8 cellular contexts compared by ENCODE assay signal in the genomic region with DNA sequence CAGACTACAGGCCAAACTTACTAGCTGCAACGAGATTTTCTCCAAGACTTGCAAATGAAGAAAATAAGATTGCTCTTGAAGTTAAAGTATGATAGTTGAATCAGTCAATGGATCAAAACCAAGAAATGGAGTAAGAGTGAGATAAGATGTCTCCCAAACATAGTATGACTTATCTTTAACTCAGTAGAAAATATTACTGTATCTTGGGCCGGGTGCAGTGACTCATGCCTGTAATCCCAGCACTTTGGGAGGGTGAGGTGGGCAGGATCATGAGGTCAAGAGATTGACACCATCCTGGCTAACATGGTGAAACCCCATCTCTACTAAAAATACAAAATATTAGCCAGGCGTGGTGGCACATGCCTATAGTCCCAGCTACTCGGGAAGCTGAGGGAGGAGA.
A peak's percentile ranks its signal among the peaks of the same experiment; 100 is the strongest.
DNase-seq lines count a peak whose midpoint lies in the region; ATAC-seq, FAIRE-seq and TF ChIP-seq lines count a peak whose summit lies in the region.
"Not testable (repeated sequence)": the region's sequence is repeated elsewhere in the genome, so short reads cannot be mapped to it uniquely, and the experiment has no call there.

No MANE protein-coding gene starts in this region.

- TF ChIP-seq CTCF in RWPE2 (IDR thresholded peaks at IDR 0.05; ENCODE audit: poor library complexity, severe bottlenecking); astrocyte of the spinal cord (IDR thresholded peaks at IDR 0.05; ENCODE audit: low read depth, low read length): not testable (repeated sequence)

- not testable (repeated sequence) for H3K9me3 ChIP-seq in RWPE2 (ENCODE audit: severe bottlenecking)

- DNase-seq in Caki2 (ENCODE audit: low read depth), result peak; percentile 60
- peak; percentile 67 for DNase-seq in HK-2 (ENCODE audit: unreplicated experiment)
- DNase-seq in MV-4-11 (lab: John Stamatoyannopoulos, UW), result peak; percentile 17
- peak; percentile 87 for DNase-seq in RWPE2 (ENCODE audit: low spot score)
- peak; percentile 38 for DNase-seq in astrocyte of the spinal cord (ENCODE audit: low read depth, low spot score)
- DNase-seq in iris pigment epithelial cell (ENCODE audit: low read depth), result peak; percentile 73
- peak; percentile 16 for DNase-seq in urothelium cell line (ENCODE audit: low spot score)

- peak; percentile 55 for ATAC-seq in RWPE2 (ENCODE audit: low read depth)
- peak; percentile 50 for ATAC-seq in esophagus mucosa

- in situ Hi-C loops in Caki2 (cut with HindIII; ENCODE audit: low pct_unique_long_range_greater_than_20kb, low sequenced_read_pairs); astrocyte of the spinal cord (cut with HindIII; ENCODE audit: low sequenced_read_pairs): not testable (repeated sequence)

- H3K4me3 ChIP-seq in RWPE2 (ENCODE audit: severe bottlenecking); astrocyte of the spinal cord (ENCODE audit: low read depth, low read length): not testable (repeated sequence)

- peaks cover 72% of the 10 kb centered on the region for H3K4me1 ChIP-seq in RWPE2 (ENCODE audit: insufficient read depth, poor library complexity, severe bottlenecking)

- H3K36me3 ChIP-seq in RWPE2 (ENCODE audit: low read depth), result not testable (repeated sequence)

- H3K27me3 ChIP-seq in RWPE2 (ENCODE audit: insufficient read depth, poor library complexity, severe bottlenecking), result not testable (repeated sequence)

- not testable (repeated sequence) for FAIRE-seq in urothelium cell line (lab: Jason Lieb, UNC)

- H3K27ac ChIP-seq in RWPE2 (ENCODE audit: poor library complexity, severe bottlenecking), result peak overlapping the region; percentile 94

Comparison
In these comparisons a context has a peak if more than half of its experiments do, and no peak if none do; other contexts are left out.
1. DNase-seq: peak in every context shown above with its lines; median percentile 87 in RWPE2; 73 in iris pigment epithelial cell; 67 in HK-2; 60 in Caki2; 38 in astrocyte of the spinal cord; 17 in MV-4-11; 16 in urothelium cell line.